In genomic region chr16:84048306-84048705, GRCh38 we compare ENCODE assay signal across 14 cellular contexts. TPM values are rescaled to one million over a fixed set of nuclear protein-coding genes. Genes with fewer than 3 reads are reported as not detected.
A peak's percentile ranks its signal among the peaks of the same experiment; 100 is the strongest.
DNase-seq lines count a peak whose midpoint lies in the region; ATAC-seq and TF ChIP-seq lines count a peak whose summit lies in the region.
"Had no signal": no experiment of that assay in that cellular context is flagged by ENCODE, and none has a peak within 500 bp of the region (broad histone marks: within the 10 kb centered on the region; RNA-seq: fewer than 3 reads in every experiment).

No MANE protein-coding gene starts in this region.

- H2AFZ ChIP-seq in GM23248, result no peak overlapping the region

- WGBS in body of pancreas, 2 donors, result 28 to 45% methylated on average over 5 of the region's 5 CpGs
- WGBS in mesendoderm (ENCODE audit: extremely low coverage, insufficient coverage, low lambda C conversion rate), result no CpG with 5 or more reads among the region's 5 CpGs
- WGBS in GM23248 (ENCODE audit: low coverage in 1 of 2, low lambda C conversion rate in 2 of 2, missing lambda C conversion rate in 2 of 2), 2 experiments, result 73 to 75% methylated on average over 5 of the region's 5 CpGs

- H3K9me3 ChIP-seq in body of pancreas (no peaks in the 10 kb centered on the region), GM23248 (ENCODE audit: low read depth) (no peaks in the 10 kb centered on the region)
- H3K9me3 ChIP-seq in CD8-positive, alpha-beta memory T cell (ENCODE audit: low read length), result no peaks in the 10 kb centered on the region
- H3K9me3 ChIP-seq: BLaER1 treated with 17β-estradiol and CSF1 and Interleukin-3, amounts not matched to agents 10 nM and 100 nM; gastrocnemius medialis had no signal

- intact Hi-C loops in body of pancreas (cut with DNase I), result loop anchor here (10.0 kb wide), 2 partner anchors 84 to 214 kb away; partner anchors contain the start of gene NECAB2

- no peak overlapping the region for H3K4ac ChIP-seq in mesendoderm (ENCODE audit: low read depth, low read length)

- no peak overlapping the region for H4K8ac ChIP-seq in mesendoderm (ENCODE audit: low read depth, low read length)

- in situ Hi-C loops in GM23248 (cut with MboI), result loop anchor here (5.0 kb wide), 1 partner anchor 81 kb away; the partner anchor contains the start of gene NECAB2

- H3F3A ChIP-seq in GM23248 (ENCODE audit: insufficient read depth), result no peaks in the 10 kb centered on the region

- H4K20me1 ChIP-seq in GM23248 (ENCODE audit: insufficient read depth), result no peaks in the 10 kb centered on the region

- no peaks in the 10 kb centered on the region for H3K9me3 Mint-ChIP-seq in CD8-positive, alpha-beta memory T cell
- H3K9me3 Mint-ChIP-seq: stimulated activated naive B cell treated with anti-CD40 and anti-IgM and Interleukin-4, amounts not matched to agents 10 μg/mL and 1 μg/mL and 100 μg/mL, for 72 hours had no signal

- H3K27ac Mint-ChIP-seq in CD8-positive, alpha-beta memory T cell, result no peak overlapping the region
- H3K27ac Mint-ChIP-seq: stimulated activated naive B cell treated with anti-CD40 and anti-IgM and Interleukin-4, amounts not matched to agents 10 μg/mL and 1 μg/mL and 100 μg/mL, for 72 hours had no signal

- H3K27me3 ChIP-seq in body of pancreas (no peaks in the 10 kb centered on the region), mesendoderm (ENCODE audit: insufficient read depth, low read length, poor library complexity) (no peaks in the 10 kb centered on the region), GM23248 (replicated peaks; ENCODE audit: insufficient read depth) (no peaks in the 10 kb centered on the region)
- H3K27me3 ChIP-seq in CD8-positive, alpha-beta memory T cell (ENCODE audit: insufficient read depth, low read length, poor library complexity, severe bottlenecking), result no peaks in the 10 kb centered on the region
- H3K27me3 ChIP-seq: gastrocnemius medialis had no signal

- H3K4me2 ChIP-seq in mesendoderm (ENCODE audit: low read length), result no peak overlapping the region
- H3K4me2 ChIP-seq in GM23248 (ENCODE audit: unreplicated experiment), result no peak overlapping the region

- peak; percentile 93 for ATAC-seq in body of pancreas
- no peak for ATAC-seq in GM21526 (IDR thresholded peaks at IDR 0.05; ENCODE audit: low FRiP score, unreplicated experiment)
- ATAC-seq: gastrocnemius medialis; stimulated activated naive B cell treated with anti-CD40 and anti-IgM and Interleukin-4, amounts not matched to agents 10 μg/mL and 1 μg/mL and 100 μg/mL, for 72 hours had no signal

- peaks cover 6 to 40% (median 16%) of the 10 kb centered on the region in 3 donors for H3K36me3 Mint-ChIP-seq in CD8-positive, alpha-beta memory T cell

- CTCF ChIA-PET in CD8-positive, alpha-beta memory T cell (lab: Charles Lee), result no interaction called here

- no peak overlapping the region for H2AK5ac ChIP-seq in mesendoderm (ENCODE audit: low read length)

- no peaks in the 10 kb centered on the region for H3K9me2 ChIP-seq in GM23248 (ENCODE audit: insufficient read depth)

- H3K9ac ChIP-seq in mesendoderm (ENCODE audit: low read length) (no peak overlapping the region), GM23248 (no peak overlapping the region)

- H3K27ac ChIP-seq in body of pancreas, result peak overlapping the region; percentile 72 to 78 (median 74)
- H3K27ac ChIP-seq in mesendoderm (ENCODE audit: low read depth, low read length), result no peak overlapping the region
- no peak overlapping the region for H3K27ac ChIP-seq in CD8-positive, alpha-beta memory T cell (ENCODE audit: low read depth, low read length)
- no peak overlapping the region for H3K27ac ChIP-seq in GM23248
- H3K27ac ChIP-seq: BLaER1 treated with 17β-estradiol and CSF1 and Interleukin-3, amounts not matched to agents 10 nM and 100 nM; gastrocnemius medialis had no signal

- H4K5ac ChIP-seq in mesendoderm (ENCODE audit: low read length), result no peak overlapping the region

- H3K79me1 ChIP-seq in mesendoderm (ENCODE audit: low read length), result no peaks in the 10 kb centered on the region

- peak; percentile 55 for DNase-seq in COLO668 (lab: John Stamatoyannopoulos, UW; ENCODE audit: unreplicated experiment)
- peak; percentile 61 for DNase-seq in HuH-7 (ENCODE audit: low spot score)
- peak; percentile 84 to 92 (median 89) for DNase-seq in body of pancreas
- DNase-seq in mesendoderm, result peak; percentile 43
- no peak for DNase-seq in CD8-positive, alpha-beta memory T cell
- no peak for DNase-seq in GM23248
- no peak for DNase-seq in stimulated activated CD4-positive, alpha-beta T cell treated with anti-CD3 and anti-CD28 coated beads, Interleukin-1b, Interleukin-23, amount 100 ng/mL, for 48 hours
- DNase-seq: gastrocnemius medialis; NCI-H1694 treated with DMSO at 0.1 percent for 48 hours; stimulated activated CD4-positive, alpha-beta T cell treated with anti-CD3 and anti-CD28 coated beads, Interleukin-2, amount 100 ng/mL, for 48 hours; stimulated activated naive B cell treated with anti-CD40 and anti-IgM and Interleukin-4, amounts not matched to agents 10 μg/mL and 1 μg/mL and 100 μg/mL, for 72 hours had no signal

- H3K4me1 ChIP-seq in body of pancreas (peaks cover 27% of the 10 kb centered on the region), mesendoderm (ENCODE audit: control insufficient read depth, low read depth, low read length) (peaks cover 2% of the 10 kb centered on the region), GM23248 (ENCODE audit: insufficient read depth) (no peaks in the 10 kb centered on the region)
- H3K4me1 ChIP-seq in CD8-positive, alpha-beta memory T cell (ENCODE audit: insufficient read depth, low read length), result no peaks in the 10 kb centered on the region
- H3K4me1 ChIP-seq: gastrocnemius medialis had no signal

- peak in 6 of 7 experiments; percentile 8 to 59 (median 52) for TF ChIP-seq CTCF in body of pancreas (IDR thresholded peaks at IDR 0.05)

- no peak overlapping the region for H3K4me3 ChIP-seq in body of pancreas
- no peak overlapping the region for H3K4me3 ChIP-seq in mesendoderm (ENCODE audit: low read length)
- H3K4me3 ChIP-seq in CD8-positive, alpha-beta memory T cell (ENCODE audit: low read length), result no peak overlapping the region
- H3K4me3 ChIP-seq in GM23248, result no peak overlapping the region
- H3K4me3 ChIP-seq: BLaER1 treated with 17β-estradiol and CSF1 and Interleukin-3, amounts not matched to agents 10 nM and 100 nM; gastrocnemius medialis; lung had no signal

- no peak overlapping the region for H3K4me3 Mint-ChIP-seq in CD8-positive, alpha-beta memory T cell
- H3K4me3 Mint-ChIP-seq: stimulated activated naive B cell treated with anti-CD40 and anti-IgM and Interleukin-4, amounts not matched to agents 10 μg/mL and 1 μg/mL and 100 μg/mL, for 72 hours had no signal

- H3K4me1 Mint-ChIP-seq in CD8-positive, alpha-beta memory T cell, result peaks cover 1 to 14% (median 3%) of the 10 kb centered on the region in 3 donors

- H3K36me3 ChIP-seq in body of pancreas (replicated peaks in 1 of 2; ENCODE audit: insufficient read depth in 1 of 2, low read depth in 2 of 2) (no peaks in the 10 kb centered on the region), mesendoderm (ENCODE audit: control insufficient read depth, insufficient read depth, low read length) (no peaks in the 10 kb centered on the region), GM23248 (ENCODE audit: low read depth) (peaks cover under 1% of the 10 kb centered on the region; the same call in 1 of the 2 replicates)
- H3K36me3 ChIP-seq in CD8-positive, alpha-beta memory T cell (ENCODE audit: insufficient read depth, low read length), result peaks cover 14% of the 10 kb centered on the region

- peaks cover 3 to 7% of the 10 kb centered on the region in 2 donors for H3K27me3 Mint-ChIP-seq in CD8-positive, alpha-beta memory T cell

- no peak overlapping the region for H3K23ac ChIP-seq in mesendoderm (ENCODE audit: low read length)

- H3K79me2 ChIP-seq in mesendoderm (ENCODE audit: control insufficient read depth, insufficient read depth, low read length), result no peaks in the 10 kb centered on the region
- H3K79me2 ChIP-seq in GM23248 (ENCODE audit: insufficient read depth), result no peaks in the 10 kb centered on the region

- H2BK5ac ChIP-seq in mesendoderm (ENCODE audit: low read length), result no peak overlapping the region

- no peak overlapping the region for H2BK120ac ChIP-seq in mesendoderm (ENCODE audit: low read depth, low read length)

- H3K18ac ChIP-seq in mesendoderm (ENCODE audit: low read length), result no peak overlapping the region

- no peak for TF ChIP-seq POLR2A in body of pancreas (IDR thresholded peaks at IDR 0.05)

- POLR2A ChIA-PET in CD8-positive, alpha-beta memory T cell (lab: Charles Lee), result no interaction called here

- no peak overlapping the region for H2BK15ac ChIP-seq in mesendoderm (replicated peaks; ENCODE audit: low read depth)

- H3K56ac ChIP-seq in mesendoderm (ENCODE audit: low read length), result no peak overlapping the region

RNA-seq across cellular contexts. Expression of gene SLC38A8, which starts 5.7 kb away (rescaled TPM):
- total RNA-seq in body of pancreas, result not detected
- polyA plus RNA-seq in mesendoderm (2013, experiment 1 of 2), result not detected
- polyA plus RNA-seq in mesendoderm (2013, experiment 2 of 2), result 0.11 TPM
- not detected for total RNA-seq in CD8-positive, alpha-beta memory T cell
- not detected for polyA plus RNA-seq in CD8-positive, alpha-beta memory T cell
- not detected in 2 replicates for total RNA-seq in GM23248 (2014; rRNA removed; shearing (Covaris generic))
- not detected in 2 replicates for polyA plus RNA-seq in GM23248 (2016; fragmentation: Nextera tagmentation; extraction: Ambion mirVana)
- total RNA-seq: gastrocnemius medialis, lung had no signal

Comparison
In these comparisons a context has a peak if more than half of its experiments do, and no peak if none do; other contexts are left out.
1. DNase-seq: peak in COLO668 (single experiment), HuH-7 (single experiment), body of pancreas (4 of 4) and mesendoderm (single experiment); none in CD8-positive, alpha-beta memory T cell (0 of 5), GM23248 (single experiment) and stimulated activated CD4-positive, alpha-beta T cell treated with anti-CD3 and anti-CD28 coated beads, Interleukin-1b, Interleukin-23, amount 100 ng/mL, for 48 hours (single experiment).
2. H3K27ac ChIP-seq: peak in body of pancreas (4 of 4); none in mesendoderm (single experiment), CD8-positive, alpha-beta memory T cell (single experiment) and GM23248 (single experiment).